8 cellular contexts compared by ENCODE assay signal in genomic region chr6:27864906-27865883, GRCh38. TPM values are rescaled to one million over a fixed set of nuclear protein-coding genes. Genes with fewer than 3 reads are reported as not detected.
DNase-seq lines count a peak whose midpoint lies in the region; ATAC-seq and TF ChIP-seq lines count a peak whose summit lies in the region.

No MANE protein-coding gene starts in this region.

- peak overlapping the region; percentile 97 for H3K4me3 Mint-ChIP-seq in activated T-cell treated with anti-CD3 and anti-CD28 coated beads, Interleukin-2, amount 50 U/mL, for 4 hours

- H3K4me1 Mint-ChIP-seq in activated T-cell treated with anti-CD3 and anti-CD28 coated beads, Interleukin-2, amount 50 U/mL, for 4 hours (ENCODE audit: low read depth) = peaks cover 32% of the 10 kb centered on the region

- DNase-seq in DMS53 (lab: John Stamatoyannopoulos, UW) (peak; percentile 97), HuH-7.5 (ENCODE audit: low spot score) (peak; percentile 82), OCI-M1 (lab: John Stamatoyannopoulos, UW) (peak; percentile 99), esophagus squamous epithelium (lab: John Stamatoyannopoulos, UW) (peak; percentile 35), stromal cell of bone marrow (ENCODE audit: low read depth) (peak; percentile 97)
- DNase-seq in activated T-cell treated with anti-CD3 and anti-CD28 coated beads, Interleukin-2, amount 50 U/mL, for 4 hours = peak; percentile 30

- TF ChIP-seq CTCF in esophagus squamous epithelium (IDR thresholded peaks at IDR 0.05) = no peak

- no peaks in the 10 kb centered on the region for H3K36me3 Mint-ChIP-seq in activated T-cell treated with anti-CD3 and anti-CD28 coated beads, Interleukin-2, amount 50 U/mL, for 4 hours (ENCODE audit: insufficient read depth)

- no peaks in the 10 kb centered on the region for H3K27me3 Mint-ChIP-seq in activated T-cell treated with anti-CD3 and anti-CD28 coated beads, Interleukin-2, amount 50 U/mL, for 4 hours (ENCODE audit: low read depth)

- H3K27ac ChIP-seq in esophagus squamous epithelium = peak overlapping the region; percentile 82 to 87 (median 85)
- peak overlapping the region; percentile 53 for H3K27ac ChIP-seq in muscle layer of duodenum (ENCODE audit: low read length)

- H3K9me3 ChIP-seq in esophagus squamous epithelium = no peaks in the 10 kb centered on the region
- H3K9me3 ChIP-seq in muscle layer of duodenum (ENCODE audit: control insufficient read depth in 1 of 2, low read length in 2 of 2) = no peaks in the 10 kb centered on the region

- peak in 3 of 4 donors; percentile 67 to 90 (median 90) for TF ChIP-seq POLR2A in esophagus squamous epithelium (IDR thresholded peaks at IDR 0.05)

- H3K27me3 ChIP-seq in esophagus squamous epithelium (peaks cover 0 to 54% (median 0%) of the 10 kb centered on the region in 4 donors), muscle layer of duodenum (ENCODE audit: low read depth, low read length) (peaks cover 12% of the 10 kb centered on the region)

- ATAC-seq in GM21576 (IDR thresholded peaks at IDR 0.05; ENCODE audit: unreplicated experiment) = peak; percentile 52
- peak; percentile 84 to 87 for ATAC-seq in activated T-cell treated with anti-CD3 and anti-CD28 coated beads, Interleukin-2, amount 50 U/mL, for 4 hours

- H3K4me3 ChIP-seq in esophagus squamous epithelium (peak overlapping the region; percentile 49 to 75 (median 62)), muscle layer of duodenum (ENCODE audit: low read depth in 1 of 2, low read length in 2 of 2) (peak overlapping the region; percentile 79 to 90)

- intact Hi-C loops in esophagus squamous epithelium (cut with DNase I) = no loop called here

- 0 to 3% methylated on average over 24 to 25 of the region's 58 CpGs for whole genome bisulfite sequencing in esophagus squamous epithelium, 2 donors

- H3K4me1 ChIP-seq in esophagus squamous epithelium (peaks cover 12 to 37% (median 16%) of the 10 kb centered on the region in 3 donors), muscle layer of duodenum (ENCODE audit: control insufficient read depth in 1 of 2, insufficient read depth in 2 of 2, low read length in 2 of 2) (peaks cover 3 to 32% of the 10 kb centered on the region in 2 donors)

- H3K9me3 Mint-ChIP-seq in activated T-cell treated with anti-CD3 and anti-CD28 coated beads, Interleukin-2, amount 50 U/mL, for 4 hours = no peaks in the 10 kb centered on the region

- H3K36me3 ChIP-seq in esophagus squamous epithelium (no peaks in the 10 kb centered on the region), muscle layer of duodenum (ENCODE audit: control insufficient read depth in 1 of 2, insufficient read depth in 2 of 2, low read length in 2 of 2) (no peaks in the 10 kb centered on the region)

RNA-seq across cellular contexts. Expression of gene OR2B2, which starts 47.0 kb away (rescaled TPM):
- not detected for total RNA-seq in activated T-cell treated with anti-CD3 and anti-CD28 coated beads, Interleukin-2, amount 50 U/mL, for 4 hours
- not detected for total RNA-seq in esophagus squamous epithelium

Comparison
In these comparisons a context has a peak if more than half of its experiments do, and no peak if none do; other contexts are left out.
1. Peak in every context shown above with its lines: DNase-seq, ATAC-seq, H3K4me3 ChIP-seq and H3K27ac ChIP-seq.
2. DNase-seq: peak in every context shown above with its lines; median percentile 99 in OCI-M1; 97 in DMS53; 97 in stromal cell of bone marrow; 82 in HuH-7.5; 35 in esophagus squamous epithelium; 30 in activated T-cell treated with anti-CD3 and anti-CD28 coated beads, Interleukin-2, amount 50 U/mL, for 4 hours.